In genomic region chr6:80148220-80148619, GRCh38 we compare ENCODE assay signal across 1 cellular context.
TF ChIP-seq lines count a peak whose summit lies in the region.

No MANE protein-coding gene starts in this region.

TF ChIP-seq in GM12878, 131 proteins besides CTCF, POLR2A, EP300 and RAD21 (continued from another document):
- no peak for TF ChIP-seq ZBTB11 (CRISPR knock-in tag; IDR thresholded peaks at IDR 0.05)
